14 cellular contexts compared by ENCODE assay signal in genomic region chr2:9982248-9982647, GRCh38. TPM values are rescaled to one million over a fixed set of nuclear protein-coding genes. Genes with fewer than 3 reads are reported as not detected.
DNase-seq lines count a peak whose midpoint lies in the region; ATAC-seq lines count a peak whose summit lies in the region.
"Had no signal": no experiment of that assay in that cellular context is flagged by ENCODE, and none has a peak within 500 bp of the region (broad histone marks: within the 10 kb centered on the region; RNA-seq: fewer than 3 reads in every experiment).

No MANE protein-coding gene starts in this region.

- H3K79me2 ChIP-seq in ACC112 (ENCODE audit: control insufficient read depth, insufficient read depth, low read length, unreplicated experiment) (no peaks in the 10 kb centered on the region), GM23248 (ENCODE audit: insufficient read depth) (no peaks in the 10 kb centered on the region)

- H3K9ac ChIP-seq in GM23248: peak overlapping the region; percentile 38

- H3K4me2 ChIP-seq in GM23248 (ENCODE audit: unreplicated experiment): peak overlapping the region; percentile 55

- H2AFZ ChIP-seq in ACC112 (ENCODE audit: low read length, unreplicated experiment) (peak overlapping the region; percentile 37), GM23248 (peak overlapping the region; percentile 17; the same call in 1 of the 2 replicates)

- no peaks in the 10 kb centered on the region for H4K20me1 ChIP-seq in GM23248 (ENCODE audit: insufficient read depth)

- no peaks in the 10 kb centered on the region for H3K9me2 ChIP-seq in GM23248 (ENCODE audit: insufficient read depth)

- H3K9me3 ChIP-seq in GM23248 (ENCODE audit: low read depth): no peaks in the 10 kb centered on the region

- in situ Hi-C loops in GM23248 (cut with MboI): no loop called here

- ATAC-seq in HG02642 (IDR thresholded peaks at IDR 0.05; ENCODE audit: poor library complexity, unreplicated experiment) (no peak), GM21786 (IDR thresholded peaks at IDR 0.05; ENCODE audit: unreplicated experiment) (no peak)
- ATAC-seq: WTC11 had no signal

- DNase-seq in GM23248 (peak; percentile 92), cerebellum (ENCODE audit: low spot score) (peak; percentile 71), iris pigment epithelial cell (ENCODE audit: low read depth) (peak; percentile 82), NCI-H1092 (lab: John Stamatoyannopoulos, UW) (no peak), 8988T (no peak)
- DNase-seq: activated naive CD4-positive, alpha-beta T cell treated with anti-CD3 and anti-CD28 coated beads, Interleukin-2, amount 10 ng/mL, durations not matched to agents 7 days and 5 days; DMS153; OCI-M1; stimulated activated CD4-positive, alpha-beta T cell treated with anti-CD3 and anti-CD28 coated beads, Interleukin-4, amount 100 ng/mL, for 1 hour had no signal

- H3K36me3 ChIP-seq in ACC112 (ENCODE audit: insufficient read depth, low read length): no peaks in the 10 kb centered on the region
- H3K36me3 ChIP-seq in GM23248 (ENCODE audit: low read depth): no peaks in the 10 kb centered on the region

- H3K4me3 ChIP-seq in ACC112 (ENCODE audit: low read depth, low read length) (peak overlapping the region; percentile 21; the same call in 1 of the 2 replicates), GM23248 (peak overlapping the region; percentile 20)

- H3K4me1 ChIP-seq in ACC112 (ENCODE audit: control insufficient read depth, insufficient read depth, low read length, unreplicated experiment) (peaks cover 50% of the 10 kb centered on the region), GM23248 (ENCODE audit: insufficient read depth) (peaks cover 65% of the 10 kb centered on the region)

- 1 to 3% methylated on average over 8 of the region's 8 CpGs for WGBS in GM23248 (ENCODE audit: low coverage in 1 of 2, low lambda C conversion rate in 2 of 2, missing lambda C conversion rate in 2 of 2), 2 experiments

- peaks cover 62% of the 10 kb centered on the region for H3F3A ChIP-seq in GM23248 (ENCODE audit: insufficient read depth)

- H3K27me3 ChIP-seq in ACC112 (ENCODE audit: insufficient read depth, low read length) (no peaks in the 10 kb centered on the region), GM23248 (replicated peaks; ENCODE audit: insufficient read depth) (no peaks in the 10 kb centered on the region)

- H3K27ac ChIP-seq in ACC112 (ENCODE audit: low read depth, low read length) (peak overlapping the region; percentile 46), GM23248 (peak overlapping the region; percentile 76)
- H3K27ac ChIP-seq: HL-60 had no signal

RNA-seq across cellular contexts. Expression of gene GRHL1, which starts 30.8 kb away (rescaled TPM):
- total RNA-seq in GM23248 (2014; rRNA removed; shearing (Covaris generic)): 0.32 and 0.38 TPM in 2 replicates
- polyA plus RNA-seq in GM23248 (2016; fragmentation: Nextera tagmentation; extraction: Ambion mirVana): 0.45 and 0.61 TPM in 2 replicates
- 17.2 TPM for total RNA-seq in cerebellum

Comparison
In these comparisons a context has a peak if more than half of its experiments do, and no peak if none do; other contexts are left out.
1. DNase-seq: peak in GM23248 (single experiment), cerebellum (single experiment) and iris pigment epithelial cell (single experiment); none in NCI-H1092 (single experiment) and 8988T (single experiment).
2. RNA of gene GRHL1, which starts 30.8 kb away (total RNA-seq): 17.2 TPM in cerebellum (single experiment); 0.32 to 0.38 TPM in GM23248; every median in the first group is over 10 times any median in the second.